ENCODE assay signal across 8 cellular contexts in genomic region chr2:159124441-159124911, GRCh38.
DNase-seq lines count a peak whose midpoint lies in the region; ATAC-seq and TF ChIP-seq lines count a peak whose summit lies in the region.

No MANE protein-coding gene starts in this region.

- no peaks in the 10 kb centered on the region for H3K9me3 Mint-ChIP-seq in activated CD8-positive, alpha-beta T cell treated with anti-CD3 and anti-CD28 coated beads for 36 hours

- H3K4me3 ChIP-seq in left ventricle myocardium inferior (no peak overlapping the region), psoas muscle (no peak overlapping the region)

- H3K9me3 ChIP-seq in left ventricle myocardium inferior (replicated peaks) = no peaks in the 10 kb centered on the region
- H3K9me3 ChIP-seq in psoas muscle = no peaks in the 10 kb centered on the region

- CTCF ChIA-PET in activated CD8-positive, alpha-beta T cell treated with anti-CD3 and anti-CD28 coated beads for 36 hours (lab: Charles Lee) = interaction anchor here (1.0 to 2.1 kb wide), 6 partner anchors 9 to 347 kb away, joined by 3 to 8 read pairs (median 4); no protein-coding TSS in a partner anchor

- H3K36me3 ChIP-seq in left ventricle myocardium inferior (no peaks in the 10 kb centered on the region), psoas muscle (ENCODE audit: insufficient read depth in 1 of 2, low read depth in 1 of 2) (no peaks in the 10 kb centered on the region)

- WGBS in psoas muscle, 3 donors = 63 to 69% (median 68%) methylated on average over 5 of the region's 5 CpGs

- no peaks in the 10 kb centered on the region for H3K36me3 Mint-ChIP-seq in activated CD8-positive, alpha-beta T cell treated with anti-CD3 and anti-CD28 coated beads for 36 hours (ENCODE audit: low read depth)

- no peak overlapping the region for H3K4me3 Mint-ChIP-seq in activated CD8-positive, alpha-beta T cell treated with anti-CD3 and anti-CD28 coated beads for 36 hours

- intact Hi-C loops in activated CD8-positive, alpha-beta T cell treated with anti-CD3 and anti-CD28 coated beads for 36 hours (cut with micrococcal nuclease) = no loop called here
- intact Hi-C loops in left ventricle myocardium inferior (cut with micrococcal nuclease) (no loop called here), psoas muscle (cut with DNase I) (no loop called here)

- H3K27me3 ChIP-seq in left ventricle myocardium inferior (ENCODE audit: low read depth) (no peaks in the 10 kb centered on the region), psoas muscle (ENCODE audit: insufficient read depth in 3 of 3, low read length in 2 of 3) (no peaks in the 10 kb centered on the region)

- H3K4me1 Mint-ChIP-seq in activated CD8-positive, alpha-beta T cell treated with anti-CD3 and anti-CD28 coated beads for 36 hours (ENCODE audit: low read depth) = peaks cover 17% of the 10 kb centered on the region

- no peak for TF ChIP-seq CTCF in activated CD8-positive, alpha-beta T cell treated with anti-CD3 and anti-CD28 coated beads for 36 hours (IDR thresholded peaks at IDR 0.05)
- no peak for TF ChIP-seq CTCF in left ventricle myocardium inferior (IDR thresholded peaks at IDR 0.05; ENCODE audit: borderline replicate concordance)
- no peak for TF ChIP-seq CTCF in psoas muscle (IDR thresholded peaks at IDR 0.05)

- no peaks in the 10 kb centered on the region for H3K27me3 Mint-ChIP-seq in activated CD8-positive, alpha-beta T cell treated with anti-CD3 and anti-CD28 coated beads for 36 hours

- peak; percentile 83 for ATAC-seq in activated CD8-positive, alpha-beta T cell treated with anti-CD3 and anti-CD28 coated beads for 36 hours
- no peak for ATAC-seq in psoas muscle

- peak overlapping the region; percentile 84 for H3K27ac ChIP-seq in left ventricle myocardium inferior (replicated peaks)
- no peak overlapping the region for H3K27ac ChIP-seq in psoas muscle

- peak overlapping the region; percentile 78 for H3K27ac Mint-ChIP-seq in activated CD8-positive, alpha-beta T cell treated with anti-CD3 and anti-CD28 coated beads for 36 hours

- peaks cover 93% of the 10 kb centered on the region for H3K4me1 ChIP-seq in left ventricle myocardium inferior
- H3K4me1 ChIP-seq in psoas muscle = no peaks in the 10 kb centered on the region

- DNase-seq in AG20443 (ENCODE audit: low spot score) (peak; percentile 78), HuH-7 (ENCODE audit: low spot score) (peak; percentile 32), left ventricle myocardium inferior (no peak), ureter (ENCODE audit: low spot score) (no peak), GM19238 (ENCODE audit: insufficient read length, low spot score) (no peak), psoas muscle (no peak)
- peak; percentile 51 for DNase-seq in activated CD8-positive, alpha-beta T cell treated with anti-CD3 and anti-CD28 coated beads for 36 hours
- peak; percentile 24 for DNase-seq in stimulated activated CD4-positive, alpha-beta T cell treated with anti-CD3 and anti-CD28 coated beads, Interleukin-1b, Interleukin-23, amount 100 ng/mL, for 48 hours

- POLR2A ChIA-PET in activated CD8-positive, alpha-beta T cell treated with anti-CD3 and anti-CD28 coated beads for 36 hours (lab: Charles Lee) = interaction anchor here (0.6 kb wide), 1 partner anchor 25 kb away, joined by 3 read pairs; no protein-coding TSS in a partner anchor

Comparison
In these comparisons a context has a peak if more than half of its experiments do, and no peak if none do; other contexts are left out.
1. DNase-seq: peak in AG20443 (single experiment), HuH-7 (single experiment), activated CD8-positive, alpha-beta T cell treated with anti-CD3 and anti-CD28 coated beads for 36 hours (single experiment) and stimulated activated CD4-positive, alpha-beta T cell treated with anti-CD3 and anti-CD28 coated beads, Interleukin-1b, Interleukin-23, amount 100 ng/mL, for 48 hours (single experiment); none in left ventricle myocardium inferior (single experiment), ureter (single experiment), GM19238 (single experiment) and psoas muscle (0 of 2).